9 cellular contexts compared by ENCODE assay signal in genomic region chr16:30341971-30342370, GRCh38. TPM values are rescaled to one million over a fixed set of nuclear protein-coding genes. Genes with fewer than 3 reads are reported as not detected.
"Had no signal": no experiment of that assay in that cellular context is flagged by ENCODE, and none has a peak within 500 bp of the region (broad histone marks: within the 10 kb centered on the region; RNA-seq: fewer than 3 reads in every experiment).

No MANE protein-coding gene starts in this region.

RNA-seq across cellular contexts. Expression of gene MYL11, which starts 32.6 kb away (rescaled TPM):
- total RNA-seq: aorta; esophagus squamous epithelium; gastroesophageal sphincter; left ventricle myocardium inferior; lung microvascular endothelial cell; subcutaneous adipose tissue; T-helper 2 cell treated with Interferon-gamma antibody and Interleukin-4, amounts not matched to agents 100 ng/mL and 5 ng/mL, for 36 hours; thyroid gland had no signal
- polyA plus RNA-seq: endothelial cell of umbilical vein had no signal
